In the genomic region with DNA sequence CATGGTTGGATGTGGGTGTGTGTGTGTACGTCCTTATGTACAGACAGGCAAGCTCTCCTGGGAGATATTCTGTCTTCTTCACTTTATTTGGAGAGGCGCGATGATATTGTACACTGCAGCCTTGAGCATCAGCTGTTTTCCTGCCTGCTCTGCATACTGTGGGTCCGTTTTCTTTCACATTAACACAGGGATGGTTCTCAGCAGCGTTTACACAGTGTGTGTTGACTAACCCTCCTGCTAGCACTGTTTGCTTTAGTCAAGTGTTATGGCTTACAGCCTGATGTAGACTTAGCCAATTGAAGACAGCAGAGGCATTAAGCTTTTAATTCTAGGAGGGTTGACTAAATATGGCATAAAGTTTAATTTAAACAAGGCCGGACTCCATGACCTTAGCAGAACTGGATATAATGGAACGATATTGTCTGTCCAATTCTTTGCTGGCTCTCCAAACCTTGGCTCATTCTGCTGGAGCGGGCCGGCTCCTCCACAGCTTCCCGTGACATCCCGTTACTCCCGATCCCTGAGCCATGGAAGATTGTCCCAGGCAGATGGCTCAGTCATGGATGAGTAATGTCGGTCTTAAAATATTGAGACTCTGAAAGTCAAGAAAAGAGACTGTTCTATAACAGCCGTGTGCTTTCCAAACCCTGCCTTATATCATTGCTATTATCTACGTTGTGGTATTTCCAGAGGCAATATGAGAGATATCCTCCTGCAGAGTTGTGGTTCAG, we compare ENCODE assay signal across 11 cellular contexts.
DNase-seq lines count a peak whose midpoint lies in the region; ATAC-seq and TF ChIP-seq lines count a peak whose summit lies in the region.
"Had no signal": no experiment of that assay in that cellular context is flagged by ENCODE, and none has a peak within 500 bp of the region (broad histone marks: within the 10 kb centered on the region; RNA-seq: fewer than 3 reads in every experiment).

No MANE protein-coding gene starts in this region.

- H3K36me3 ChIP-seq in lower lobe of right lung = no peaks in the 10 kb centered on the region
- H3K36me3 ChIP-seq in heart left ventricle = peaks cover 0 to 50% (median 3%) of the 10 kb centered on the region in 9 donors

- peak; percentile 92 to 98 for ATAC-seq in lower lobe of right lung
- no peak for ATAC-seq in heart left ventricle

- no peaks in the 10 kb centered on the region for H3K27me3 ChIP-seq in AG04450 (ENCODE audit: control insufficient read depth, insufficient read depth, low read length)
- H3K27me3 ChIP-seq in lower lobe of right lung (ENCODE audit: low read depth) = no peaks in the 10 kb centered on the region
- H3K27me3 ChIP-seq in heart left ventricle = no peaks in the 10 kb centered on the region
- H3K27me3 ChIP-seq: testis had no signal

- no peak for TF ChIP-seq CTCF in AG04450 (IDR thresholded peaks at IDR 0.05; ENCODE audit: low read depth, low read length)
- TF ChIP-seq CTCF in lower lobe of right lung (IDR thresholded peaks at IDR 0.05) = no peak
- no peak for TF ChIP-seq CTCF in heart left ventricle (IDR thresholded peaks at IDR 0.05)

- TF ChIP-seq POLR2A in heart left ventricle (IDR thresholded peaks at IDR 0.05) = no peak

- POLR2A ChIA-PET in AG04450 (lab: Yijun Ruan, JAX) = interaction anchor here (1.0 kb wide), 1 partner anchor 14 kb away, joined by 3 read pairs; no protein-coding TSS in a partner anchor

- DNase-seq in AG04450 (ENCODE audit: low read depth, low spot score) (peak; percentile 44), NCI-H1092 (lab: John Stamatoyannopoulos, UW) (peak; percentile 94), SHP77 (lab: John Stamatoyannopoulos, UW) (peak; percentile 87 to 92), lower lobe of right lung (no peak), heart left ventricle (no peak), T-helper 1 cell (no peak), T-helper 9 cell (no peak)
- no peak for DNase-seq in effector CD4-positive, alpha-beta T cell
- DNase-seq: left cardiac atrium; stimulated activated CD4-positive, alpha-beta T cell treated with anti-CD3 and anti-CD28 coated beads, Interleukin-15, amount 100 ng/mL, for 24 hours; testis had no signal

- CTCF ChIA-PET in AG04450 (lab: Charles Lee) = interaction anchor here (1.1 kb wide), 1 partner anchor 11 kb away, joined by 3 read pairs; no protein-coding TSS in a partner anchor

- H3K4me3 ChIP-seq in AG04450 (ENCODE audit: low read depth, low read length) (peak overlapping the region; percentile 77), lower lobe of right lung (no peak overlapping the region), heart left ventricle (no peak overlapping the region)
- H3K4me3 ChIP-seq: testis had no signal

- peaks cover 13% of the 10 kb centered on the region for H3K4me1 ChIP-seq in lower lobe of right lung
- peaks cover 0 to 4% (median 0%) of the 10 kb centered on the region in 12 donors for H3K4me1 ChIP-seq in heart left ventricle
- H3K4me1 ChIP-seq: testis had no signal

- peak overlapping the region; percentile 11 for H3K27ac ChIP-seq in AG04450 (ENCODE audit: low read depth, low read length)
- H3K27ac ChIP-seq in lower lobe of right lung = no peak overlapping the region
- peak overlapping the region in 1 of 12 donors; percentile 72 for H3K27ac ChIP-seq in heart left ventricle
- H3K27ac ChIP-seq: testis had no signal

- H3K9me3 ChIP-seq in AG04450 (ENCODE audit: control insufficient read depth, insufficient read depth, low read length) = no peaks in the 10 kb centered on the region
- H3K9me3 ChIP-seq in lower lobe of right lung = no peaks in the 10 kb centered on the region
- H3K9me3 ChIP-seq in heart left ventricle = no peaks in the 10 kb centered on the region
- H3K9me3 ChIP-seq: testis had no signal

- intact Hi-C loops in lower lobe of right lung (cut with DNase I) = no loop called here
- intact Hi-C loops in heart left ventricle (cut with DNase I) = no loop called here

- WGBS in heart left ventricle, 4 donors = 66 to 72% (median 69%) methylated on average over 15 of the region's 15 CpGs

Comparison
In these comparisons a context has a peak if more than half of its experiments do, and no peak if none do; other contexts are left out.
1. DNase-seq: peak in AG04450 (single experiment), NCI-H1092 (single experiment) and SHP77 (2 of 2); none in lower lobe of right lung (single experiment), effector CD4-positive, alpha-beta T cell (single experiment), heart left ventricle (0 of 5), T-helper 1 cell (0 of 5) and T-helper 9 cell (single experiment).
2. ATAC-seq: peak in lower lobe of right lung (2 of 2); none in heart left ventricle (0 of 4).